ENCODE assay signal across 1 cellular context in the genomic region with DNA sequence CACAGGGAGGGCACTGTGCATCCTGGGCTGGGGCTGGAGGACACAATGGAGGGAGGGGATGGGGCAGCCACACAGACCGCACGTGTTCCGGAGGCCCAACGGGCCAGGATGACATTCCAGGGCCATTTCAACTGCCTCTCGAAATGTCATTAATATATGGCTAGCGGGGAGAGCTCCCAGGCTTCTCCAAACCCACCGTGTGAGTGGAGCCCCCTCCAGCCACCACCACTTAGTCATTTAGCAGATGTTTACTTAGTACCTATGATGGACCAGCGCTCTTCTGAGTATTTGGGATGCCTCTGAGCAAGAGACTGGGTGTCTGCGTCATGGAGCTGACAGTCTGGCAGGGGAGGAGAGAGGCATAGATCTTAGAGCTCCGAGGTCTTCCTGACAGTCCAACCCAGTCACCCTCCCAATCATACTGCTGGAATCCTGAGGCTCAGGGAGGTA.
TF ChIP-seq lines count a peak whose summit lies in the region.

No MANE protein-coding gene starts in this region.

TF ChIP-seq in SK-N-SH treated with all-trans-retinoic acid at 6 μM for 48 hours, 23 proteins besides CTCF, POLR2A, EP300 and RAD21 (continued from another document):
- TF ChIP-seq, protein P1, sequence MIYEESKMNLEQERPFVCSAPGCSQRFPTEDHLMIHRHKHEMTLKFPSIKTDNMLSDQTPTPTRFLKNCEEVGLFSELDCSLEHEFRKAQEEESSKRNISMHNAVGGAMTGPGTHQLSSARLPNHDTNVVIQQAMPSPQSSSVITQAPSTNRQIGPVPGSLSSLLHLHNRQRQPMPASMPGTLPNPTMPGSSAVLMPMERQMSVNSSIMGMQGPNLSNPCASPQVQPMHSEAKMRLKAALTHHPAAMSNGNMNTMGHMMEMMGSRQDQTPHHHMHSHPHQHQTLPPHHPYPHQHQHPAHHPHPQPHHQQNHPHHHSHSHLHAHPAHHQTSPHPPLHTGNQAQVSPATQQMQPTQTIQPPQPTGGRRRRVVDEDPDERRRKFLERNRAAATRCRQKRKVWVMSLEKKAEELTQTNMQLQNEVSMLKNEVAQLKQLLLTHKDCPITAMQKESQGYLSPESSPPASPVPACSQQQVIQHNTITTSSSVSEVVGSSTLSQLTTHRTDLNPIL (CRISPR knock-in tag; IDR thresholded peaks at IDR 0.05; ENCODE audit: low read depth) = no peak
- TF ChIP-seq PPARA (CRISPR knock-in tag; IDR thresholded peaks at IDR 0.05; ENCODE audit: borderline replicate concordance) (no peak), OSR1 (CRISPR knock-in tag; IDR thresholded peaks at IDR 0.05) (no peak), ZC3H10 (CRISPR knock-in tag; IDR thresholded peaks at IDR 0.05) (no peak), SNAI2 (CRISPR knock-in tag; IDR thresholded peaks at IDR 0.05) (no peak), RARB (CRISPR knock-in tag; IDR thresholded peaks at IDR 0.05) (no peak), TOX (CRISPR knock-in tag; IDR thresholded peaks at IDR 0.05; ENCODE audit: borderline replicate concordance) (no peak), ISL1 (CRISPR knock-in tag; IDR thresholded peaks at IDR 0.05) (no peak), ESRRG (CRISPR knock-in tag; IDR thresholded peaks at IDR 0.05) (no peak), ZNF8 (CRISPR knock-in tag; IDR thresholded peaks at IDR 0.05) (no peak), GLIS3 (CRISPR knock-in tag; IDR thresholded peaks at IDR 0.05) (no peak)
